10 cellular contexts compared by ENCODE assay signal in the genomic region with DNA sequence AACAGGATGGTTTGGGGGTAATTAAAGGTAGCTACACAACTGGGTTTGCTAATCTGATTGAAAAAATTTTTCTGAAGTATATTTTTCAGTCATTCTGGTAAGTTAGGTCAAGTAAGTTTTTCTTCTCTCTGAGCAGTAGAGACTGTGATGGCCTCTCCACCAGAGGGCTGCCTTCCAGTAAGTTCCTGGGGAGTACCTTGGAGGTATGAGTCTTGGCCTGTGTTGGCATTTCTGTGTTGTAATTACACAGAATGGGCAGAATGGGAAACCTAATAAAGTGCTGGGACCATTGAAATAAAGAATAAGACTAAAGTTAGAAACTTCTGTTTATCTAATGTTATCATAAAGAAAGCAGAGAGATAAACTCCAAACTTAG.
DNase-seq lines count a peak whose midpoint lies in the region; TF ChIP-seq lines count a peak whose summit lies in the region.
"Had no signal": no experiment of that assay in that cellular context is flagged by ENCODE, and none has a peak within 500 bp of the region (broad histone marks: within the 10 kb centered on the region; RNA-seq: fewer than 3 reads in every experiment).

No MANE protein-coding gene starts in this region.

- peak; percentile 39 for DNase-seq in ACHN
- DNase-seq in HT-29 (ENCODE audit: low spot score), result peak; percentile 72
- peak; percentile 52 for DNase-seq in astrocyte of the hippocampus (ENCODE audit: low read depth, low spot score)
- DNase-seq in kidney epithelial cell (ENCODE audit: low read depth), result no peak
- DNase-seq in NCI-H1417 treated with DMSO at 0.1 percent for 48 hours (lab: John Stamatoyannopoulos, UW), result no peak
- no peak for DNase-seq in cerebellar nuclear complex (lab: John Stamatoyannopoulos, UW)
- DNase-seq in spleen, result no peak
- no peak for DNase-seq in activated CD4-positive, CD25-positive, alpha-beta regulatory T cell treated with anti-CD3 and anti-CD28 coated beads, Interleukin-2, amount 50 U/mL, for 72 hours
- DNase-seq: activated effector memory CD4-positive, alpha-beta T cell treated with anti-CD3 and anti-CD28 coated beads, Interleukin-2, amount 50 U/mL, for 16 hours; NCI-H748 treated with DMSO at 0.1 percent for 48 hours had no signal

- H3K27ac ChIP-seq in spleen, result no peak overlapping the region

- H3K27me3 ChIP-seq in kidney epithelial cell (ENCODE audit: control insufficient read depth, insufficient read depth, low read length), result no peaks in the 10 kb centered on the region
- H3K27me3 ChIP-seq in spleen (replicated peaks in 1 of 7), result no peaks in the 10 kb centered on the region

- intact Hi-C loops in spleen (cut with DNase I; ENCODE audit: low total_unique reads), result no loop called here

- H3K4me1 ChIP-seq in spleen, result peaks cover 0 to 15% (median 2%) of the 10 kb centered on the region in 6 donors

- in situ Hi-C loops in ACHN (cut with HindIII; ENCODE audit: low pct_ligation_motif_present, low pct_unique_long_range_greater_than_20kb, low sequenced_read_pairs), result no loop called here

- H3K9me3 ChIP-seq in spleen, result no peaks in the 10 kb centered on the region

- TF ChIP-seq CTCF in kidney epithelial cell (IDR thresholded peaks at IDR 0.05; ENCODE audit: insufficient read depth, low read length, poor library complexity, severe bottlenecking) (peak; percentile 61), spleen (IDR thresholded peaks at IDR 0.05 in 8 of 11, conservative IDR thresholded peaks at IDR 0.05 in 3 of 11) (peak in 1 of 11 experiments; percentile 33)

- no peak overlapping the region for H3K4me3 ChIP-seq in kidney epithelial cell (ENCODE audit: low read depth, low read length)
- H3K4me3 ChIP-seq in spleen, result no peak overlapping the region

- no peaks in the 10 kb centered on the region for H3K36me3 ChIP-seq in kidney epithelial cell (ENCODE audit: control insufficient read depth, insufficient read depth, low read length)
- H3K36me3 ChIP-seq in spleen, result no peaks in the 10 kb centered on the region

- TF ChIP-seq POLR2A in spleen (IDR thresholded peaks at IDR 0.05), result no peak

Comparison
In these comparisons a context has a peak if more than half of its experiments do, and no peak if none do; other contexts are left out.
1. DNase-seq: peak in ACHN (single experiment), HT-29 (single experiment) and astrocyte of the hippocampus (single experiment); none in kidney epithelial cell (single experiment), NCI-H1417 treated with DMSO at 0.1 percent for 48 hours (single experiment), cerebellar nuclear complex (0 of 2), spleen (single experiment) and activated CD4-positive, CD25-positive, alpha-beta regulatory T cell treated with anti-CD3 and anti-CD28 coated beads, Interleukin-2, amount 50 U/mL, for 72 hours (single experiment).